18 cellular contexts compared by ENCODE assay signal in the genomic region with DNA sequence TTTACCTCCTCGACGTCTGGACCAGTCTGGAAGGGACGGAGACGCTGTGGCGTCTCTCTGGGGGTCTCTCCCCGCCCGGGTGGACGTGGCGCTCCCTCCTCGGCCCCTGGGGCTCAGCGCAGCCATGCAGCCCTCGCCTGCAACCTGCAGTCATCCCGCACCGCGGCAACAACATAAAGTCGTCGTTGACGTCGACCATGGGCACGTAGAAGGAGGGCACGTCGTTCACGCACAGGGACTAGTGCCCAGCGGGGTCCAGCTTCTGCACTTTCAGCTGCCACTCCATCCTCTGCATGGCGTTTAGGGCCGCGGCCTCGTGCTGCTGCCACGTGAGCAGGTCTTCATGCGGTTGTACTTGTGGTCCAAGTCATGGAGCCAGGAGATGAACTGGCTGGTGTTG.
DNase-seq lines count a peak whose midpoint lies in the region; ATAC-seq, FAIRE-seq and TF ChIP-seq lines count a peak whose summit lies in the region.
"Had no signal": no experiment of that assay in that cellular context is flagged by ENCODE, and none has a peak within 500 bp of the region (broad histone marks: within the 10 kb centered on the region; RNA-seq: fewer than 3 reads in every experiment).

No MANE protein-coding gene starts in this region.

- no peak overlapping the region for H2AFZ ChIP-seq in H9 (ENCODE audit: low read length)

- H3K27ac ChIP-seq in H9 (ENCODE audit: insufficient read length, low read depth, low read length): no peak overlapping the region
- H3K27ac ChIP-seq in Peyer's patch: no peak overlapping the region
- H3K27ac ChIP-seq in kidney (ENCODE audit: low read depth in 2 of 2, low read length in 2 of 2): no peak overlapping the region
- H3K27ac ChIP-seq: C4-2B, HL-60 had no signal

- H3K4me3 Mint-ChIP-seq in H9: no peak overlapping the region
- no peak overlapping the region for H3K4me3 Mint-ChIP-seq in osteocyte (ENCODE audit: unreplicated experiment)
- H3K4me3 Mint-ChIP-seq: CD4-positive, alpha-beta T cell had no signal

- H3K4me1 Mint-ChIP-seq in H9 (no peaks in the 10 kb centered on the region), osteocyte (ENCODE audit: unreplicated experiment) (no peaks in the 10 kb centered on the region)

- no peak overlapping the region for H3K23ac ChIP-seq in H9 (ENCODE audit: insufficient read length, low read depth, low read length)

- no peaks in the 10 kb centered on the region for H3K79me1 ChIP-seq in H9 (ENCODE audit: insufficient read depth, low read depth, low read length, poor library complexity, severe bottlenecking)

- no peak for ATAC-seq in GM18907 (IDR thresholded peaks at IDR 0.05; ENCODE audit: unreplicated experiment)

- H2BK15ac ChIP-seq in H9 (ENCODE audit: low read depth, low read length): no peak overlapping the region

- H3K4ac ChIP-seq in H9 (ENCODE audit: low read depth, low read length): no peak overlapping the region

- H3K9ac ChIP-seq in H9 (ENCODE audit: extremely low read depth, insufficient read length, low read length) (no peak overlapping the region), kidney (ENCODE audit: low read length in 2 of 2) (no peak overlapping the region)

- H3K27ac Mint-ChIP-seq in H9 (no peak overlapping the region), osteocyte (ENCODE audit: unreplicated experiment) (no peak overlapping the region)
- H3K27ac Mint-ChIP-seq: CD4-positive, alpha-beta T cell had no signal

- no peak overlapping the region for H2BK12ac ChIP-seq in H9 (ENCODE audit: insufficient read length, low read depth, low read length)

- H3K56ac ChIP-seq in H9 (ENCODE audit: insufficient read length, low read depth, low read length): no peak overlapping the region

- no peak overlapping the region for H2AK5ac ChIP-seq in H9 (ENCODE audit: insufficient read length, low read length)

- H3K36me3 ChIP-seq in Peyer's patch (no peaks in the 10 kb centered on the region), kidney (ENCODE audit: control insufficient read depth in 1 of 2, insufficient read depth in 2 of 2, low read length in 2 of 2) (no peaks in the 10 kb centered on the region)

- H3K18ac ChIP-seq in H9 (ENCODE audit: insufficient read length, low read depth, low read length): no peak overlapping the region

- H3K27me3 ChIP-seq in H9 (ENCODE audit: insufficient read depth, low read length) (no peaks in the 10 kb centered on the region), Peyer's patch (no peaks in the 10 kb centered on the region)

- no peak overlapping the region for H2BK20ac ChIP-seq in H9 (ENCODE audit: low read depth, low read length, poor library complexity, severe bottlenecking)

- no peak overlapping the region for H3K4me2 ChIP-seq in H9 (ENCODE audit: insufficient read depth, insufficient read length, low read length)

- H3K36me3 Mint-ChIP-seq in H9 (ENCODE audit: insufficient read depth in 1 of 3, low read depth in 3 of 3) (peaks cover 0 to 7% (median 0%) of the 10 kb centered on the region in 3 experiments; a peak in 3 of 7 replicates), osteocyte (ENCODE audit: unreplicated experiment) (no peaks in the 10 kb centered on the region)

- H2BK5ac ChIP-seq in H9 (ENCODE audit: insufficient read length, low read length): no peak overlapping the region

- H3K9me3 Mint-ChIP-seq in H9 (peaks cover 7 to 10% of the 10 kb centered on the region in 2 experiments; a peak in 2 of 5 replicates), osteocyte (ENCODE audit: unreplicated experiment) (peaks cover 8% of the 10 kb centered on the region)

- H2BK120ac ChIP-seq in H9 (ENCODE audit: low read depth, low read length, poor library complexity, severe bottlenecking): no peak overlapping the region

- no peaks in the 10 kb centered on the region for H4K20me1 ChIP-seq in H9 (ENCODE audit: control insufficient read depth, insufficient read depth, insufficient read length)

- TF ChIP-seq POLR2A in Peyer's patch (IDR thresholded peaks at IDR 0.05): no peak

- H3K9me3 ChIP-seq in H9 (ENCODE audit: control insufficient read depth, low read depth, low read length) (no peaks in the 10 kb centered on the region), Peyer's patch (peaks cover 0 to 8% (median 2%) of the 10 kb centered on the region in 4 donors), kidney (ENCODE audit: control insufficient read depth in 1 of 2, low read length in 2 of 2) (no peaks in the 10 kb centered on the region)

- H4K5ac ChIP-seq in H9 (ENCODE audit: insufficient read length, low read depth, low read length): no peak overlapping the region

- H3K14ac ChIP-seq in H9 (ENCODE audit: insufficient read depth, low read length): peak overlapping the region; percentile 77; the same call in 1 of the 2 replicates

- no peak overlapping the region for H3T11ph ChIP-seq in H9 (ENCODE audit: low read length)

- no peak overlapping the region for H4K8ac ChIP-seq in H9 (replicated peaks; ENCODE audit: insufficient read length, low read depth, low read length)

- H3K79me2 ChIP-seq in H9 (ENCODE audit: insufficient read depth, low read length): no peaks in the 10 kb centered on the region

- no peak for TF ChIP-seq CTCF in H9 (conservative IDR thresholded peaks at IDR 0.05)
- no peak for TF ChIP-seq CTCF in Peyer's patch (IDR thresholded peaks at IDR 0.05)
- no peak for TF ChIP-seq CTCF in kidney (IDR thresholded peaks at IDR 0.05; ENCODE audit: borderline replicate concordance, extremely low read depth, insufficient read depth)
- no peak for TF ChIP-seq CTCF in osteocyte (IDR thresholded peaks at IDR 0.05)

- H3K27me3 Mint-ChIP-seq in H9 (ENCODE audit: low read depth) (no peaks in the 10 kb centered on the region; the same call in 1 of the 2 replicates), osteocyte (ENCODE audit: unreplicated experiment) (no peaks in the 10 kb centered on the region)
- H3K27me3 Mint-ChIP-seq: CD4-positive, alpha-beta T cell had no signal

- no peaks in the 10 kb centered on the region for H3K23me2 ChIP-seq in H9 (ENCODE audit: insufficient read length, low read depth, low read length, poor library complexity, severe bottlenecking)

- no peak for DNase-seq in H9
- DNase-seq in Peyer's patch: peak in 2 of 3 donors; percentile 42 to 44
- peak; percentile 63 for DNase-seq in kidney
- DNase-seq in osteocyte (ENCODE audit: extremely low spot score, unreplicated experiment): peak; percentile 83
- DNase-seq in occipital lobe (lab: John Stamatoyannopoulos, UW): no peak
- DNase-seq in activated CD4-positive, CD25-positive, alpha-beta regulatory T cell (lab: John Stamatoyannopoulos, UW): no peak
- DNase-seq: AML-193; Caco-2; CD4-positive, alpha-beta T cell; GOT3; H7 had no signal

- H4K91ac ChIP-seq in H9 (ENCODE audit: insufficient read length, low read depth, low read length): no peak overlapping the region

- intact Hi-C loops in kidney (cut with DNase I): no loop called here

- FAIRE-seq in kidney (lab: Jason Lieb, UNC): no peak
- FAIRE-seq: A204.1, D721Med, G401.6, GM12891 had no signal

- no CpG with 5 or more reads among the region's 30 CpGs for WGBS in H9 (ENCODE audit: extremely low coverage, insufficient read length, low lambda C conversion rate)

- H3K4me1 ChIP-seq in H9 (ENCODE audit: insufficient read depth, low read length): no peaks in the 10 kb centered on the region
- no peaks in the 10 kb centered on the region for H3K4me1 ChIP-seq in Peyer's patch
- H3K4me1 ChIP-seq in kidney (ENCODE audit: control insufficient read depth in 1 of 2, insufficient read depth in 1 of 2, low read depth in 1 of 2, low read length in 2 of 2): no peaks in the 10 kb centered on the region
- H3K4me1 ChIP-seq: Caco-2 had no signal

- no peak overlapping the region for H3K4me3 ChIP-seq in Peyer's patch
- H3K4me3 ChIP-seq in kidney (ENCODE audit: low read length in 2 of 2): no peak overlapping the region

Comparison
In these comparisons a context has a peak if more than half of its experiments do, and no peak if none do; other contexts are left out.
1. DNase-seq: peak in Peyer's patch (2 of 3), kidney (single experiment) and osteocyte (single experiment); none in H9 (single experiment), occipital lobe (single experiment) and activated CD4-positive, CD25-positive, alpha-beta regulatory T cell (0 of 4).